In genomic region chr7:104982773-104983619, GRCh38 we compare ENCODE assay signal across 8 cellular contexts. TPM values are rescaled to one million over a fixed set of nuclear protein-coding genes. Genes with fewer than 3 reads are reported as not detected.
A peak's percentile ranks its signal among the peaks of the same experiment; 100 is the strongest.
DNase-seq lines count a peak whose midpoint lies in the region; ATAC-seq and TF ChIP-seq lines count a peak whose summit lies in the region.

No MANE protein-coding gene starts in this region.

- peak overlapping the region; percentile 91 for H3K9ac ChIP-seq in endodermal cell (ENCODE audit: extremely low read depth, low read length, poor library complexity, severe bottlenecking)

- no peaks in the 10 kb centered on the region for H3K9me3 ChIP-seq in Panc1 (ENCODE audit: control insufficient read depth, insufficient read depth, low read depth, low read length)
- H3K9me3 ChIP-seq in endodermal cell (ENCODE audit: control insufficient read depth, low read length) = no peaks in the 10 kb centered on the region
- no peaks in the 10 kb centered on the region for H3K9me3 ChIP-seq in neutrophil

- in situ Hi-C loops in Panc1 (cut with HindIII; ENCODE audit: low pct_unique_long_range_greater_than_20kb, low sequenced_read_pairs) = no loop called here
- in situ Hi-C loops in GM13976 (cut with MboI; ENCODE audit: low sequenced_read_pairs, unreplicated experiment) = loop anchor here (25.0 kb wide), 1 partner anchor 354 kb away; no protein-coding TSS in a partner anchor

- H3K4me3 ChIP-seq in Panc1 (ENCODE audit: low read depth in 2 of 2, low read length in 2 of 2) (peak overlapping the region; percentile 71 to 80), endodermal cell (ENCODE audit: low read length) (peak overlapping the region; percentile 81), neutrophil (ENCODE audit: low read depth in 1 of 2, low read length in 1 of 2) (peak overlapping the region; percentile 83 to 85)

- H3K27ac Mint-ChIP-seq in activated naive CD4-positive, alpha-beta T cell treated with anti-CD3 and anti-CD28 coated beads for 36 hours = peak overlapping the region; percentile 100
- H3K27ac Mint-ChIP-seq in endodermal cell = peak overlapping the region; percentile 99

- H3K27me3 Mint-ChIP-seq in activated naive CD4-positive, alpha-beta T cell treated with anti-CD3 and anti-CD28 coated beads for 36 hours (ENCODE audit: low read depth) = no peaks in the 10 kb centered on the region
- H3K27me3 Mint-ChIP-seq in endodermal cell (ENCODE audit: insufficient read depth) = no peaks in the 10 kb centered on the region

- ATAC-seq in Panc1 = no peak

- CTCF ChIA-PET in activated naive CD4-positive, alpha-beta T cell treated with anti-CD3 and anti-CD28 coated beads for 36 hours (lab: Charles Lee) = interaction anchor here (0.5 to 8.3 kb wide), 14 partner anchors 18 to 549 kb away, joined by 3 to 140 read pairs (median 7); partner anchors contain the start of genes KMT2E and RINT1
- CTCF ChIA-PET in Panc1 (lab: Charles Lee) = interaction anchor here (0.7 kb wide), 1 partner anchor 57 kb away, joined by 3 read pairs; no protein-coding TSS in a partner anchor

- H3K36me3 ChIP-seq in Panc1 (ENCODE audit: control insufficient read depth, insufficient read depth, low read length) (no peaks in the 10 kb centered on the region; the same call in none of the 2 replicates), endodermal cell (ENCODE audit: control insufficient read depth, insufficient read depth, low read length) (peaks cover 20% of the 10 kb centered on the region), neutrophil (no peaks in the 10 kb centered on the region)

- DNase-seq in activated naive CD4-positive, alpha-beta T cell treated with anti-CD3 and anti-CD28 coated beads for 36 hours = peak; percentile 33
- DNase-seq in activated naive CD4-positive, alpha-beta T cell treated with Interleukin-2 at 50 U/mL for 16 hours = no peak
- DNase-seq in Panc1 (ENCODE audit: low read depth, low spot score) = no peak
- no peak for DNase-seq in endodermal cell
- DNase-seq in retina = no peak
- DNase-seq in GM13976 (ENCODE audit: low spot score) = no peak
- no peak for DNase-seq in stimulated activated CD4-positive, alpha-beta T cell treated with anti-CD3 and anti-CD28 coated beads, Interleukin-1b, Interleukin-23, amount 100 ng/mL, for 48 hours

- H3K4me1 ChIP-seq in Panc1 (ENCODE audit: control insufficient read depth, insufficient read depth, low read length) = peaks cover 88% of the 10 kb centered on the region
- peaks cover 26% of the 10 kb centered on the region for H3K4me1 ChIP-seq in endodermal cell (ENCODE audit: control insufficient read depth, insufficient read depth, low read length)
- H3K4me1 ChIP-seq in neutrophil (ENCODE audit: control insufficient read depth in 1 of 2, insufficient read depth in 1 of 2, low read depth in 1 of 2, low read length in 1 of 2) = peaks cover 35 to 43% of the 10 kb centered on the region in 2 experiments

- intact Hi-C loops in activated naive CD4-positive, alpha-beta T cell treated with anti-CD3 and anti-CD28 coated beads for 36 hours (cut with micrococcal nuclease) = loop anchor here (1.0 to 5.0 kb wide), 4 partner anchors 29 to 549 kb away; partner anchors contain the start of gene RINT1
- intact Hi-C loops in Panc1 (cut with micrococcal nuclease; ENCODE audit: unreplicated experiment) = loop anchor here (10.0 kb wide), 1 partner anchor 72 kb away; no protein-coding TSS in a partner anchor

- H3K27ac ChIP-seq in Panc1 (ENCODE audit: low read length) = peak overlapping the region; percentile 99
- H3K27ac ChIP-seq in endodermal cell (ENCODE audit: low read depth, low read length) = peak overlapping the region; percentile 98
- H3K27ac ChIP-seq in neutrophil = peak overlapping the region; percentile 93

- H3K4me3 Mint-ChIP-seq in activated naive CD4-positive, alpha-beta T cell treated with anti-CD3 and anti-CD28 coated beads for 36 hours = peak overlapping the region; percentile 98
- peak overlapping the region; percentile 85 for H3K4me3 Mint-ChIP-seq in endodermal cell

- no peak for TF ChIP-seq CTCF in Panc1 (IDR thresholded peaks at IDR 0.05)
- no peak for TF ChIP-seq CTCF in endodermal cell (conservative IDR thresholded peaks at IDR 0.05)
- no peak for TF ChIP-seq CTCF in neutrophil (IDR thresholded peaks at IDR 0.05)
- TF ChIP-seq CTCF in GM13976 (IDR thresholded peaks at IDR 0.05; ENCODE audit: borderline replicate concordance, control extremely low read depth, extremely low read depth, insufficient read depth, missing control alignments) = no peak

- 84 to 88% methylated on average over 11 to 15 of the region's 15 CpGs for WGBS in endodermal cell (ENCODE audit: insufficient coverage in 1 of 2, insufficient read length in 1 of 2), 2 experiments

- H3K9me3 Mint-ChIP-seq in activated naive CD4-positive, alpha-beta T cell treated with anti-CD3 and anti-CD28 coated beads for 36 hours = no peaks in the 10 kb centered on the region
- H3K9me3 Mint-ChIP-seq in endodermal cell = no peaks in the 10 kb centered on the region

- peaks cover 60% of the 10 kb centered on the region for H3K4me1 Mint-ChIP-seq in activated naive CD4-positive, alpha-beta T cell treated with anti-CD3 and anti-CD28 coated beads for 36 hours (ENCODE audit: low read depth)
- peaks cover 66% of the 10 kb centered on the region for H3K4me1 Mint-ChIP-seq in endodermal cell

- POLR2A ChIA-PET in Panc1 (lab: Charles Lee) = interaction anchor here (0.5 to 1.0 kb wide), 4 partner anchors 31 to 97 kb away, joined by 3 to 8 read pairs (median 4); partner anchors contain the start of gene KMT2E

- H3K27me3 ChIP-seq in Panc1 (ENCODE audit: control insufficient read depth, insufficient read depth, low read length) (no peaks in the 10 kb centered on the region), endodermal cell (ENCODE audit: control insufficient read depth, insufficient read depth, low read length, poor library complexity, severe bottlenecking) (no peaks in the 10 kb centered on the region), neutrophil (no peaks in the 10 kb centered on the region)

- TSS peak; percentile 38 for BruUV-seq in Panc1 (replicated peaks; lab: Mats Ljungman, UMichigan)

- no peaks in the 10 kb centered on the region for H3K36me3 Mint-ChIP-seq in activated naive CD4-positive, alpha-beta T cell treated with anti-CD3 and anti-CD28 coated beads for 36 hours (ENCODE audit: low read depth)
- peaks cover 3% of the 10 kb centered on the region for H3K36me3 Mint-ChIP-seq in endodermal cell (ENCODE audit: low read depth)

RNA-seq across cellular contexts. Expression of gene KMT2E, which starts 31.0 kb away (rescaled TPM):
- 10 to 100 TPM; 63.3 to 63.4 TPM for total RNA-seq in activated naive CD4-positive, alpha-beta T cell treated with anti-CD3 and anti-CD28 coated beads for 36 hours
- 51.4 TPM for total RNA-seq in Panc1 (2021; ENCODE audit: unreplicated experiment)
- 20.9 TPM for polyA plus RNA-seq in Panc1 (2012; ENCODE audit: insufficient read length)
- 10 to 100 TPM; 65.7 to 70.4 TPM for total RNA-seq in endodermal cell
- 73.3 TPM for polyA plus RNA-seq in endodermal cell (2013, experiment 1 of 2)
- polyA plus RNA-seq in endodermal cell (2013, experiment 2 of 2) = 71.3 TPM
